Comparison of ENCODE assay signal across 27 cellular contexts in genomic region chr12:70213707-70214106, GRCh38. TPM values are rescaled to one million over a fixed set of nuclear protein-coding genes. Genes with fewer than 3 reads are reported as not detected.
A peak's percentile ranks its signal among the peaks of the same experiment; 100 is the strongest.
DNase-seq lines count a peak whose midpoint lies in the region; ATAC-seq, FAIRE-seq and TF ChIP-seq lines count a peak whose summit lies in the region.
"Had no signal": no experiment of that assay in that cellular context is flagged by ENCODE, and none has a peak within 500 bp of the region (broad histone marks: within the 10 kb centered on the region; RNA-seq: fewer than 3 reads in every experiment).

No MANE protein-coding gene starts in this region.

- H3K4me3 ChIP-seq in HepG2 (replicated peaks in 1 of 3; ENCODE audit: insufficient read depth in 1 of 3, low read depth in 2 of 3, low read length in 3 of 3) (no peak overlapping the region), right lobe of liver (no peak overlapping the region), Karpas-422 (ENCODE audit: low read length) (no peak overlapping the region), fibroblast of pulmonary artery (replicated peaks; ENCODE audit: low read depth, low read length) (no peak overlapping the region)
- H3K4me3 ChIP-seq: BLaER1 had no signal

- TF ChIP-seq RAD21 in HepG2 (CRISPR knock-in tag; IDR thresholded peaks at IDR 0.05), result no peak

- H3K4me3 Mint-ChIP-seq in progenitor cell of endocrine pancreas (ENCODE audit: low read depth), result no peak overlapping the region
- H3K4me3 Mint-ChIP-seq: CD14-positive monocyte; CD4-positive, alpha-beta memory T cell; CD4-positive, CD25-positive, alpha-beta regulatory T cell; CD8-positive, alpha-beta memory T cell had no signal

- no peaks in the 10 kb centered on the region for H3K79me2 ChIP-seq in HepG2 (ENCODE audit: insufficient read depth, low read length)
- H3K79me2 ChIP-seq in Karpas-422 (ENCODE audit: low read length), result no peaks in the 10 kb centered on the region

- no peaks in the 10 kb centered on the region for H3K4me1 Mint-ChIP-seq in progenitor cell of endocrine pancreas (ENCODE audit: low read depth)
- H3K4me1 Mint-ChIP-seq: CD4-positive, alpha-beta memory T cell; CD4-positive, CD25-positive, alpha-beta regulatory T cell; CD8-positive, alpha-beta memory T cell had no signal

- H3K27me3 Mint-ChIP-seq in progenitor cell of endocrine pancreas, result no peaks in the 10 kb centered on the region
- H3K27me3 Mint-ChIP-seq: CD4-positive, alpha-beta memory T cell; CD4-positive, CD25-positive, alpha-beta regulatory T cell had no signal

- TF ChIP-seq EP300 in HepG2 (IDR thresholded peaks at IDR 0.05; ENCODE audit: low read depth in 2 of 2, low read length in 2 of 2) (no peak), HepG2 (CRISPR knock-in tag; IDR thresholded peaks at IDR 0.05; ENCODE audit: borderline replicate concordance) (no peak)

- H3K36me3 ChIP-seq in HepG2 (replicated peaks in 1 of 2; ENCODE audit: control insufficient read depth in 1 of 2, insufficient read depth in 2 of 2, low read length in 2 of 2) (no peaks in the 10 kb centered on the region), right lobe of liver (no peaks in the 10 kb centered on the region), Karpas-422 (ENCODE audit: insufficient read depth, low read length) (peaks cover 18% of the 10 kb centered on the region; the same call in 1 of the 2 replicates)
- H3K36me3 ChIP-seq: BE2C had no signal

- H3K9ac ChIP-seq in HepG2 (ENCODE audit: insufficient read depth, low read depth, low read length) (no peak overlapping the region), Karpas-422 (ENCODE audit: low read length) (no peak overlapping the region)
- H3K9ac ChIP-seq: BLaER1 had no signal

- no peak for DNase-seq in HepG2 (ENCODE audit: low spot score)
- DNase-seq in right lobe of liver, result no peak
- DNase-seq in Karpas-422, result peak; percentile 58
- peak; percentile 1 for DNase-seq in fibroblast of pulmonary artery (ENCODE audit: low read depth)
- DNase-seq in progenitor cell of endocrine pancreas (ENCODE audit: low spot score, unreplicated experiment), result no peak
- DNase-seq: 8988T; ACHN; BE2C; C1 segment of cervical spinal cord; CD4-positive, alpha-beta memory T cell; CD4-positive, CD25-positive, alpha-beta regulatory T cell; CD8-positive, alpha-beta memory T cell; COR-L47; DMS 273 treated with DMSO at 0.1 percent for 48 hours; DMS153; DMS53; DMS79 treated with DMSO at 0.1 percent for 48 hours; GF-D8 had no signal

- H3K27ac ChIP-seq in HepG2 (ENCODE audit: extremely low read length, insufficient read depth, low read length) (no peak overlapping the region), right lobe of liver (no peak overlapping the region), Karpas-422 (ENCODE audit: low read length) (no peak overlapping the region)
- H3K27ac ChIP-seq: BLaER1 had no signal

- H3K27me3 ChIP-seq in HepG2 (ENCODE audit: control insufficient read depth in 1 of 2, insufficient read depth in 2 of 2, low read length in 2 of 2) (no peaks in the 10 kb centered on the region; a peak in 1 of 5 replicates), right lobe of liver (no peaks in the 10 kb centered on the region), Karpas-422 (ENCODE audit: low read length) (no peaks in the 10 kb centered on the region)
- H3K27me3 ChIP-seq: BE2C, BLaER1 had no signal

- no peaks in the 10 kb centered on the region for H4K20me1 ChIP-seq in HepG2 (ENCODE audit: insufficient read depth, low read length)
- no peaks in the 10 kb centered on the region for H4K20me1 ChIP-seq in Karpas-422 (ENCODE audit: insufficient read depth, low read depth, low read length)
- H4K20me1 ChIP-seq: BLaER1 had no signal

- in situ Hi-C loops in HepG2 (cut with HindIII; ENCODE audit: extremely low pct_ligation_motif_present, low pct_unique_long_range_greater_than_20kb), result no loop called here

- no peaks in the 10 kb centered on the region for H3K9me2 ChIP-seq in Karpas-422 (replicated peaks; ENCODE audit: insufficient read depth, low read length)

- H3K9me3 ChIP-seq in HepG2 (ENCODE audit: low read length) (peaks cover 41% of the 10 kb centered on the region), right lobe of liver (no peaks in the 10 kb centered on the region), Karpas-422 (ENCODE audit: low read length) (peaks cover 39% of the 10 kb centered on the region)
- H3K9me3 ChIP-seq: BE2C had no signal

- no peak for FAIRE-seq in HepG2 (lab: Jason Lieb, UNC)
- FAIRE-seq: A204.1, G401.6, GM12891, GM19239 had no signal

- no peak for TF ChIP-seq CTCF in HepG2 (CRISPR knock-in tag; IDR thresholded peaks at IDR 0.05)
- TF ChIP-seq CTCF in right lobe of liver (IDR thresholded peaks at IDR 0.05), result no peak
- no peak for TF ChIP-seq CTCF in fibroblast of pulmonary artery (IDR thresholded peaks at IDR 0.05; ENCODE audit: low read length, missing control alignments)
- no peak for TF ChIP-seq CTCF in progenitor cell of endocrine pancreas (IDR thresholded peaks at IDR 0.05; ENCODE audit: unreplicated experiment)

- peaks cover 24% of the 10 kb centered on the region for H3K36me3 Mint-ChIP-seq in progenitor cell of endocrine pancreas (ENCODE audit: insufficient read depth)

- H3K4me1 ChIP-seq in HepG2 (ENCODE audit: insufficient read depth, low read length) (0 out of 2 replicates have a peak, but pooled peaks cover 5% of the 10 kb centered on the region), right lobe of liver (no peaks in the 10 kb centered on the region), Karpas-422 (ENCODE audit: low read length) (peaks cover 3% of the 10 kb centered on the region; the same call in 1 of the 2 replicates)
- H3K4me1 ChIP-seq: BE2C, BLaER1 had no signal

- CTCF ChIA-PET in HepG2 (lab: Yijun Ruan, JAX; ENCODE audit: low intra/inter-chr PET ratio, low total read pairs), result no interaction called here

- peak overlapping the region; percentile 64 for H3K27ac Mint-ChIP-seq in progenitor cell of endocrine pancreas
- H3K27ac Mint-ChIP-seq: CD14-positive monocyte; CD4-positive, alpha-beta memory T cell; CD4-positive, CD25-positive, alpha-beta regulatory T cell; CD8-positive, alpha-beta memory T cell had no signal

- H2AFZ ChIP-seq in HepG2 (ENCODE audit: low read length) (no peak overlapping the region), Karpas-422 (ENCODE audit: low read length) (no peak overlapping the region)

- intact Hi-C loops in HepG2 (cut with micrococcal nuclease; ENCODE audit: unreplicated experiment) (no loop called here), right lobe of liver (cut with DNase I) (no loop called here)

- no peak for TF ChIP-seq POLR2A in HepG2 (IDR thresholded peaks at IDR 0.05; ENCODE audit: insufficient read depth in 1 of 2, low read depth in 2 of 2, low read length in 2 of 2)
- no peak for TF ChIP-seq POLR2A in right lobe of liver (IDR thresholded peaks at IDR 0.05)

- POLR2A ChIA-PET in HepG2 (lab: Yijun Ruan, JAX), result no interaction called here

- H3K4me2 ChIP-seq in HepG2 (ENCODE audit: low read depth, low read length) (no peak overlapping the region), Karpas-422 (ENCODE audit: low read depth, low read length, poor library complexity, severe bottlenecking) (no peak overlapping the region)
- H3K4me2 ChIP-seq: BLaER1 had no signal

- peaks cover 53% of the 10 kb centered on the region for H3K9me3 Mint-ChIP-seq in progenitor cell of endocrine pancreas (ENCODE audit: low read depth)

- ATAC-seq in HepG2, result no peak
- no peak for ATAC-seq in right lobe of liver
- no peak for ATAC-seq in HG03521 (IDR thresholded peaks at IDR 0.05; ENCODE audit: unreplicated experiment)
- ATAC-seq in HG03175 (IDR thresholded peaks at IDR 0.05; ENCODE audit: unreplicated experiment), result no peak
- ATAC-seq in HG03135 (IDR thresholded peaks at IDR 0.05; ENCODE audit: unreplicated experiment), result no peak

- no TSS peak for BruUV-seq in HepG2 (replicated peaks; lab: Mats Ljungman, UMichigan)

TF ChIP-seq in HepG2, 621 proteins besides CTCF, POLR2A, EP300 and RAD21:
- TF ChIP-seq ZNF160 (CRISPR knock-in tag; IDR thresholded peaks at IDR 0.05) (peak; percentile 98), ERF (CRISPR knock-in tag; IDR thresholded peaks at IDR 0.05) (no peak), ZSCAN21 (CRISPR knock-in tag; IDR thresholded peaks at IDR 0.05; ENCODE audit: borderline replicate concordance) (no peak), ZNF441 (CRISPR knock-in tag; IDR thresholded peaks at IDR 0.05; ENCODE audit: borderline replicate concordance) (no peak)

RNA-seq across cellular contexts. Expression of gene CNOT2, which starts 29.5 kb away (rescaled TPM):
- total RNA-seq in HepG2 (2016; rRNA removed; fragmentation: Illumina TruSeq; extraction: Trizol) (76.6 and 82.7 TPM in 2 replicates), right lobe of liver (10 to 100 TPM; 24.6 to 65.9 (median 35.4) TPM), progenitor cell of endocrine pancreas (127 and 128 TPM in 2 replicates)
- total RNA-seq in HepG2 (2016; cell fraction: cytosol; rRNA removed; fragmentation: Illumina TruSeq; extraction: Trizol; ENCODE audit: low read depth), result 68.2 and 72.3 TPM in 2 replicates
- total RNA-seq in HepG2 (2016; cell fraction: insoluble cytoplasmic fraction; rRNA removed; fragmentation: Illumina TruSeq; extraction: Trizol), result 73.9 and 86.8 TPM in 2 replicates
- 53.9 and 58.2 TPM in 2 replicates for total RNA-seq in HepG2 (2016; cell fraction: membrane; rRNA removed; fragmentation: Illumina TruSeq; extraction: Trizol)
- 158 and 184 TPM in 2 replicates for total RNA-seq in HepG2 (2016; cell fraction: nucleus; rRNA removed; fragmentation: Illumina TruSeq; extraction: Trizol)
- 51.3 and 54.5 TPM in 2 replicates for polyA plus RNA-seq in HepG2 (2011; rRNA removed)
- 34.0 and 55.3 TPM in 2 replicates for polyA plus RNA-seq in HepG2 (2011; cell fraction: cytosol; rRNA removed)
- 73.3 and 75.6 TPM in 2 replicates for polyA plus RNA-seq in HepG2 (2011; cell fraction: nucleus; rRNA removed)
- polyA plus RNA-seq in HepG2 (2012), result 37.1 and 45.5 TPM in 2 replicates
- 6.4 and 7.3 TPM in 2 replicates for polyA plus RNA-seq in HepG2 (2016; cell fraction: cytosol; fragmentation: Illumina TruSeq; extraction: Trizol; ENCODE audit: low read depth)
- polyA plus RNA-seq in HepG2 (2016; cell fraction: insoluble cytoplasmic fraction; fragmentation: Illumina TruSeq; extraction: Trizol; ENCODE audit: low read depth), result 72.4 and 73.7 TPM in 2 replicates
- polyA plus RNA-seq in HepG2 (2016; cell fraction: membrane; fragmentation: Illumina TruSeq; extraction: Trizol; ENCODE audit: low read depth), result 14.7 and 15.8 TPM in 2 replicates
- polyA plus RNA-seq in HepG2 (2016; cell fraction: nucleus; fragmentation: Illumina TruSeq; extraction: Trizol; ENCODE audit: insufficient read depth, low read depth), result 59.6 and 63.3 TPM in 2 replicates
- 68.0 and 94.3 TPM in 2 replicates for polyA minus RNA-seq in HepG2 (2011; rRNA and poly(A)+ RNA removed; ENCODE audit: low replicate concordance)
- polyA minus RNA-seq in HepG2 (2011; cell fraction: cytosol; rRNA and poly(A)+ RNA removed), result 42.0 and 45.0 TPM in 2 replicates
- polyA minus RNA-seq in HepG2 (2011; cell fraction: nucleus; rRNA and poly(A)+ RNA removed), result 432 and 509 TPM in 2 replicates
- 218 and 289 TPM in 2 replicates for total RNA-seq in Karpas-422 (2014; rRNA removed; shearing (Covaris generic); ENCODE audit: low replicate concordance)

Comparison
In these comparisons a context has a peak if more than half of its experiments do, and no peak if none do; other contexts are left out.
1. DNase-seq: peak in Karpas-422 (single experiment) and fibroblast of pulmonary artery (single experiment); none in HepG2 (single experiment), right lobe of liver (0 of 3) and progenitor cell of endocrine pancreas (single experiment).